1 cellular context compared by ENCODE assay signal in the genomic region with DNA sequence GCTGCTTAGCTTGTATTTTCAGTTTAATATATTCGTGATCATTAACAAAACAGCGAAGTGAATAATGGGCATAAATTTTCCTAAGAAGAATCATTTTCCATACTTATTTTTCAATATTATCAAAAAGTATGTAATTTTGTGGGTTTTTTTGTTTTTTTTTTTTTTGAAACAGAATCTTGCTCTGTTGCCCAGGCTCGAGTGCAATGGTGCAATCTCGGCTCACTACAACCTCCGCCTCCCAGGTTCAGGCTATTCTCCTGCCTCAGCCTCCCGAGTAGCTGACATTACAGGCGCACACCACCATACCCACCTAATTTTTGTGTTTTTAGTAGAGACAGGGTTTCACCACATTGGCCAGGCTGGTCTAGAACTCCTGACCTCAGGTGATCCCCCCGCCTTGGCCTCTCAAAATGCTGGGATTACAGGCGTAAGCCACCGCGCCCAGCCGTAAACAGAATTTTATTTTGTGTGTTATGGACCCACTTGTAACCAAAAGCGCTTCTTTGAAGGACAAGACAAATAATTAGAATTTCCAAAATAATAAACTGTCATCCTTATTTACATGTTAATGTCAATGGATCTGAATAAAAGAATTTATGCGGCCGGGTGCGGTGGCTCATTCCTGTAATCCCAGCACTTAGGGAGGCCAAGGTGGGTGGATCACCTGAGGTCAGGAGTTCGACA.
TF ChIP-seq lines count a peak whose summit lies in the region.
"Not testable (repeated sequence)": the region's sequence is repeated elsewhere in the genome, so short reads cannot be mapped to it uniquely, and the experiment has no call there.

No MANE protein-coding gene starts in this region.

TF ChIP-seq in K562, 482 proteins besides CTCF, POLR2A, EP300 and RAD21:
- TF ChIP-seq ZNF121 (CRISPR knock-in tag; conservative IDR thresholded peaks at IDR 0.05) (peak; percentile 58), CEBPB (tag; IDR thresholded peaks at IDR 0.05) (peak; percentile 61), CEBPG (tag; conservative IDR thresholded peaks at IDR 0.05 in 1 of 2, IDR thresholded peaks at IDR 0.05 in 1 of 2) (0 out of 4 replicates have a peak, but pooled peaks of 1 of the 2 experiments have one; percentile 11)
- not testable (repeated sequence) for TF ChIP-seq CEBPG (CRISPR knock-in tag; IDR thresholded peaks at IDR 0.05)
